ENCODE assay signal across 26 cellular contexts in the genomic region with DNA sequence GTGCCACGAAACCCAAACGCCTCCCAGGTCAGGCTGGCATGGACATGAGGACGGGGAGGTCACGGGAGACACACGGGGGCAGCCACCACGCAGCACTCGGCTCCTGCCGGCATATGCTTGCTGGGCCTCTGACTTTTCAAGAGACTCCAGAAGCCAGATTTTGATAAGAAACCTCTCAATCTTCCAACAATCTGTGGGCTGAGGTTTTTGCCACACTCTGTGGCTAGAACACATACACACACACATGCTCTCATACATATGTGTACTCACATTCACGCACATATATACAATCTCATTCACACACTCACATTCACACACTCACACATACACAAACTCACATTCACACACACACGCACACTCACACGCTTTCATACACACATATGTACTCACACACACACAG.
"Had no signal": no experiment of that assay in that cellular context is flagged by ENCODE, and none has a peak within 500 bp of the region (broad histone marks: within the 10 kb centered on the region; RNA-seq: fewer than 3 reads in every experiment).

No MANE protein-coding gene starts in this region.

- H3K4me3 ChIP-seq: body of pancreas, breast epithelium, coronary artery, dorsolateral prefrontal cortex had no signal

- H3K4me1 ChIP-seq: body of pancreas, breast epithelium had no signal

- H3K27ac ChIP-seq: body of pancreas, breast epithelium, coronary artery had no signal

- H3K9me3 ChIP-seq: body of pancreas, breast epithelium had no signal

- H3K36me3 ChIP-seq: breast epithelium had no signal

- DNase-seq: activated CD4-positive, alpha-beta memory T cell treated with anti-CD3 and anti-CD28 coated beads, Interleukin-2, amount 10 ng/mL, durations not matched to agents 7 days and 5 days; activated CD4-positive, alpha-beta T cell treated with anti-CD3 and anti-CD28 coated beads for 1 hour; activated CD4-positive, alpha-beta T cell treated with anti-CD3 and anti-CD28 coated beads for 4 hours; activated CD4-positive, alpha-beta T cell treated with anti-CD3 and anti-CD28 coated beads, Interleukin-2, amount 10 ng/mL, durations not matched to agents 7 days and 5 days; activated CD4-positive, alpha-beta T cell treated with anti-CD3 and anti-CD28 coated beads, Interleukin-2, amount 50 U/mL, for 4 hours; activated CD8-positive, alpha-beta memory T cell treated with anti-CD3 and anti-CD28 coated beads, Interleukin-2, amount 50 U/mL, for 48 hours; activated gamma-delta T cell treated with Interleukin-2 at 50 U/mL for 16 hours; activated naive CD4-positive, alpha-beta T cell treated with anti-CD3 and anti-CD28 coated beads, Interleukin-2, amount 50 U/mL, for 16 hours; activated naive CD4-positive, alpha-beta T cell treated with Interleukin-2 at 50 U/mL for 16 hours; activated T-cell treated with anti-CD3 and anti-CD28 coated beads for 4 hours; activated T-cell treated with anti-CD3 and anti-CD28 coated beads, Interleukin-2, amount 50 U/mL, for 24 hours; activated T-cell treated with anti-CD3 and anti-CD28 coated beads, Interleukin-2, amount 50 U/mL, for 72 hours; amniotic stem cell; aorta; body of pancreas; dorsolateral prefrontal cortex; effector memory CD4-positive, alpha-beta T cell; endodermal cell; foreskin fibroblast; head of caudate nucleus; T-helper 1 cell; T-helper 17 cell; T1000 had no signal

- FAIRE-seq: frontal cortex had no signal

- H3K27me3 ChIP-seq: body of pancreas, dorsolateral prefrontal cortex had no signal
